In genomic region chr12:12976366-12976765, GRCh38 we compare ENCODE assay signal across 8 cellular contexts. TPM values are rescaled to one million over a fixed set of nuclear protein-coding genes. Genes with fewer than 3 reads are reported as not detected.
A peak's percentile ranks its signal among the peaks of the same experiment; 100 is the strongest.
DNase-seq lines count a peak whose midpoint lies in the region; ATAC-seq and TF ChIP-seq lines count a peak whose summit lies in the region.
"Had no signal": no experiment of that assay in that cellular context is flagged by ENCODE, and none has a peak within 500 bp of the region (broad histone marks: within the 10 kb centered on the region; RNA-seq: fewer than 3 reads in every experiment).

No MANE protein-coding gene starts in this region.

- H3K4me3 ChIP-seq in coronary artery (no peak overlapping the region), lower lobe of right lung (no peak overlapping the region), upper lobe of right lung (no peak overlapping the region)

- H3K27ac ChIP-seq in coronary artery (peak overlapping the region; percentile 65 to 80), lower lobe of right lung (peak overlapping the region; percentile 9), upper lobe of right lung (no peak overlapping the region)

- H3K4me1 Mint-ChIP-seq in activated T-cell treated with anti-CD3 and anti-CD28 coated beads, Interleukin-2, amount 50 U/mL, for 24 hours (ENCODE audit: low read depth): no peaks in the 10 kb centered on the region

- H3K36me3 Mint-ChIP-seq in activated T-cell treated with anti-CD3 and anti-CD28 coated beads, Interleukin-2, amount 50 U/mL, for 24 hours (ENCODE audit: low read depth): peaks cover 49% of the 10 kb centered on the region

- ATAC-seq in lower lobe of right lung (peak in 1 of 2 donors; percentile 39), upper lobe of right lung (peak; percentile 21)
- ATAC-seq in stimulated activated naive CD8-positive, alpha-beta T cell treated with anti-CD3 and anti-CD28 coated beads, Interleukin-15, Interleukin-2, amounts not matched to agents 100 U/mL and 50 U/mL, for 24 hours: no peak

- intact Hi-C loops in lower lobe of right lung (cut with DNase I) (no loop called here), upper lobe of right lung (cut with DNase I) (no loop called here)

- H3K4me3 Mint-ChIP-seq in activated T-cell treated with anti-CD3 and anti-CD28 coated beads, Interleukin-2, amount 50 U/mL, for 24 hours: no peak overlapping the region
- H3K4me3 Mint-ChIP-seq: activated T-helper 1 cell treated with anti-CD3 and anti-CD28 coated beads, Interleukin-12 subunit alpha, Interleukin-12 subunit beta, Interleukin-2, Interleukin-4 antibody, amounts not matched to agents 30 ng/mL and 10 ng/mL and 1 ng/mL, durations not matched to agents 14 hours and 24 hours and 36 hours had no signal

- H3K9me3 ChIP-seq in lower lobe of right lung (peaks cover 6% of the 10 kb centered on the region), upper lobe of right lung (no peaks in the 10 kb centered on the region)

- peak; percentile 89 for DNase-seq in LHCN-M2 (ENCODE audit: low read depth)
- no peak for DNase-seq in coronary artery (ENCODE audit: low spot score)
- no peak for DNase-seq in lower lobe of right lung
- DNase-seq in upper lobe of right lung: no peak
- no peak for DNase-seq in activated T-cell treated with anti-CD3 and anti-CD28 coated beads, Interleukin-2, amount 50 U/mL, for 24 hours
- DNase-seq in stimulated activated naive CD8-positive, alpha-beta T cell treated with anti-CD3 and anti-CD28 coated beads, Interleukin-15, Interleukin-2, amounts not matched to agents 100 U/mL and 50 U/mL, for 24 hours: no peak
- DNase-seq in stimulated activated CD4-positive, alpha-beta T cell treated with anti-CD3 and anti-CD28 coated beads, Interleukin-15, amount 100 ng/mL, for 24 hours: no peak

- H3K4me1 ChIP-seq in lower lobe of right lung (peaks cover 7% of the 10 kb centered on the region), upper lobe of right lung (peaks cover 5% of the 10 kb centered on the region)

- H3K27me3 ChIP-seq in lower lobe of right lung (ENCODE audit: low read depth) (no peaks in the 10 kb centered on the region), upper lobe of right lung (no peaks in the 10 kb centered on the region)

- no peak for TF ChIP-seq CTCF in coronary artery (IDR thresholded peaks at IDR 0.05)
- no peak for TF ChIP-seq CTCF in lower lobe of right lung (IDR thresholded peaks at IDR 0.05)
- no peak for TF ChIP-seq CTCF in upper lobe of right lung (IDR thresholded peaks at IDR 0.05)

- no peak overlapping the region for H3K27ac Mint-ChIP-seq in activated T-cell treated with anti-CD3 and anti-CD28 coated beads, Interleukin-2, amount 50 U/mL, for 24 hours
- H3K27ac Mint-ChIP-seq: activated T-helper 1 cell treated with anti-CD3 and anti-CD28 coated beads, Interleukin-12 subunit alpha, Interleukin-12 subunit beta, Interleukin-2, Interleukin-4 antibody, amounts not matched to agents 30 ng/mL and 10 ng/mL and 1 ng/mL, durations not matched to agents 14 hours and 24 hours and 36 hours had no signal

- peaks cover 81% of the 10 kb centered on the region for H3K36me3 ChIP-seq in lower lobe of right lung
- peaks cover 76% of the 10 kb centered on the region for H3K36me3 ChIP-seq in upper lobe of right lung

- H3K9me3 Mint-ChIP-seq in activated T-cell treated with anti-CD3 and anti-CD28 coated beads, Interleukin-2, amount 50 U/mL, for 24 hours: peaks cover 20% of the 10 kb centered on the region

- H3K27me3 Mint-ChIP-seq in activated T-cell treated with anti-CD3 and anti-CD28 coated beads, Interleukin-2, amount 50 U/mL, for 24 hours: no peaks in the 10 kb centered on the region

RNA-seq across cellular contexts. Expression of gene HEBP1, which starts 23.7 kb away (rescaled TPM):
- total RNA-seq in LHCN-M2 (2014; rRNA removed) (7.7 and 8.0 TPM in 2 replicates), lower lobe of right lung (72.7 TPM), upper lobe of right lung (86.2 TPM)
- 72.8 TPM for polyA plus RNA-seq in LHCN-M2 (2012)

RNA-seq across cellular contexts. Expression of gene GPRC5D, which starts 24.4 kb away (rescaled TPM):
- total RNA-seq in LHCN-M2 (2014; rRNA removed): not detected in 2 replicates
- polyA plus RNA-seq in LHCN-M2 (2012): not detected
- not detected for total RNA-seq in lower lobe of right lung
- not detected for total RNA-seq in upper lobe of right lung
- total RNA-seq: activated T-helper 1 cell treated with anti-CD3 and anti-CD28 coated beads, Interleukin-12 subunit alpha, Interleukin-12 subunit beta, Interleukin-2, Interleukin-4 antibody, amounts not matched to agents 30 ng/mL and 10 ng/mL and 1 ng/mL, durations not matched to agents 14 hours and 24 hours and 36 hours had no signal
